In genomic region chr22:48098243-48098935, GRCh38 we compare ENCODE assay signal across 11 cellular contexts.
DNase-seq lines count a peak whose midpoint lies in the region; ATAC-seq and TF ChIP-seq lines count a peak whose summit lies in the region.
"Had no signal": no experiment of that assay in that cellular context is flagged by ENCODE, and none has a peak within 500 bp of the region (broad histone marks: within the 10 kb centered on the region; RNA-seq: fewer than 3 reads in every experiment).

No MANE protein-coding gene starts in this region.

- no peak overlapping the region for H2AFZ ChIP-seq in smooth muscle cell (ENCODE audit: low read depth)

- intact Hi-C loops in cardiac septum (cut with DNase I) = no loop called here

- CTCF ChIA-PET in CD8-positive, alpha-beta memory T cell (lab: Charles Lee) = no interaction called here

- no peak for TF ChIP-seq CTCF in smooth muscle cell (IDR thresholded peaks at IDR 0.05; ENCODE audit: borderline replicate concordance, insufficient read depth, poor library complexity, severe bottlenecking)

- H3F3A ChIP-seq in smooth muscle cell (ENCODE audit: low read depth) = no peaks in the 10 kb centered on the region

- no peaks in the 10 kb centered on the region for H3K79me2 ChIP-seq in smooth muscle cell (ENCODE audit: low read depth)

- no peak overlapping the region for H3K9ac ChIP-seq in smooth muscle cell (ENCODE audit: low read depth)

- H3K9me3 Mint-ChIP-seq in CD8-positive, alpha-beta memory T cell = peaks cover 0 to 4% (median 0%) of the 10 kb centered on the region in 5 donors
- H3K9me3 Mint-ChIP-seq in T-helper 1 cell treated with Interleukin-12 subunit alpha and Interleukin-12 subunit beta and Interleukin-4 antibody, amounts not matched to agents 30 μg/mL and 1 μg/mL, for 36 hours = no peaks in the 10 kb centered on the region

- no peaks in the 10 kb centered on the region for H3K9me3 ChIP-seq in CD8-positive, alpha-beta memory T cell (ENCODE audit: low read length)
- no peaks in the 10 kb centered on the region for H3K9me3 ChIP-seq in smooth muscle cell (replicated peaks; ENCODE audit: low read depth)

- peaks cover 0 to 3% (median 0%) of the 10 kb centered on the region in 3 donors for H3K36me3 Mint-ChIP-seq in CD8-positive, alpha-beta memory T cell
- peaks cover 6% of the 10 kb centered on the region for H3K36me3 Mint-ChIP-seq in T-helper 1 cell treated with Interleukin-12 subunit alpha and Interleukin-12 subunit beta and Interleukin-4 antibody, amounts not matched to agents 30 μg/mL and 1 μg/mL, for 36 hours (ENCODE audit: low read depth)

- H3K4me1 ChIP-seq in CD8-positive, alpha-beta memory T cell (ENCODE audit: insufficient read depth, low read length) = peaks cover 36% of the 10 kb centered on the region
- no peaks in the 10 kb centered on the region for H3K4me1 ChIP-seq in smooth muscle cell (ENCODE audit: low read depth)

- peak overlapping the region; percentile 7 for H3K4me3 ChIP-seq in CD8-positive, alpha-beta memory T cell (ENCODE audit: low read length)
- no peak overlapping the region for H3K4me3 ChIP-seq in smooth muscle cell

- 78% methylated on average over 8 of the region's 8 CpGs for WGBS in smooth muscle cell (ENCODE audit: low lambda C conversion rate)

- H3K4me2 ChIP-seq in smooth muscle cell = no peak overlapping the region

- no peaks in the 10 kb centered on the region for H4K20me1 ChIP-seq in smooth muscle cell (ENCODE audit: low read depth)

- H3K27me3 ChIP-seq in CD8-positive, alpha-beta memory T cell (ENCODE audit: insufficient read depth, low read length, poor library complexity, severe bottlenecking) = no peaks in the 10 kb centered on the region
- peaks cover 65% of the 10 kb centered on the region for H3K27me3 ChIP-seq in smooth muscle cell (ENCODE audit: low read depth)

- ATAC-seq in GM19043 (IDR thresholded peaks at IDR 0.05; ENCODE audit: low read depth, unreplicated experiment) (peak; percentile 80), HG03103 (IDR thresholded peaks at IDR 0.05; ENCODE audit: low read depth, unreplicated experiment) (peak; percentile 86)

- peak in 4 of 5 donors; percentile 8 to 76 (median 39) for DNase-seq in CD8-positive, alpha-beta memory T cell
- DNase-seq in smooth muscle cell (lab: John Stamatoyannopoulos, UW; ENCODE audit: unreplicated experiment) (no peak), cardiac septum (ENCODE audit: low spot score) (no peak), NCI-H2081 treated with DMSO at 0.1 percent for 48 hours (lab: John Stamatoyannopoulos, UW) (no peak), UCSD-AML1 (lab: John Stamatoyannopoulos, UW; ENCODE audit: unreplicated experiment) (no peak)
- DNase-seq: activated CD4-positive, alpha-beta T cell treated with anti-CD3 and anti-CD28 coated beads, Interleukin-2, amount 50 U/mL, for 4 hours; foreskin fibroblast; stimulated activated CD4-positive, alpha-beta T cell treated with anti-CD3 and anti-CD28 coated beads, Interleukin-2, amount 100 ng/mL, for 24 hours had no signal

- H3K27me3 Mint-ChIP-seq in CD8-positive, alpha-beta memory T cell = no peaks in the 10 kb centered on the region
- peaks cover 31% of the 10 kb centered on the region for H3K27me3 Mint-ChIP-seq in T-helper 1 cell treated with Interleukin-12 subunit alpha and Interleukin-12 subunit beta and Interleukin-4 antibody, amounts not matched to agents 30 μg/mL and 1 μg/mL, for 36 hours (ENCODE audit: low read depth)

- POLR2A ChIA-PET in CD8-positive, alpha-beta memory T cell (lab: Charles Lee) = no interaction called here

- no peaks in the 10 kb centered on the region for H3K36me3 ChIP-seq in CD8-positive, alpha-beta memory T cell (ENCODE audit: insufficient read depth, low read length)
- no peaks in the 10 kb centered on the region for H3K36me3 ChIP-seq in smooth muscle cell (ENCODE audit: low read depth)

- H3K27ac Mint-ChIP-seq in CD8-positive, alpha-beta memory T cell = peak overlapping the region; percentile 73 to 95 (median 86)
- H3K27ac Mint-ChIP-seq in T-helper 1 cell treated with Interleukin-12 subunit alpha and Interleukin-12 subunit beta and Interleukin-4 antibody, amounts not matched to agents 30 μg/mL and 1 μg/mL, for 36 hours = peak overlapping the region; percentile 88

- H3K4me3 Mint-ChIP-seq in CD8-positive, alpha-beta memory T cell = peak overlapping the region; percentile 44 to 83 (median 78)
- peak overlapping the region; percentile 60 for H3K4me3 Mint-ChIP-seq in T-helper 1 cell treated with Interleukin-12 subunit alpha and Interleukin-12 subunit beta and Interleukin-4 antibody, amounts not matched to agents 30 μg/mL and 1 μg/mL, for 36 hours

- H3K4me1 Mint-ChIP-seq in CD8-positive, alpha-beta memory T cell = peaks cover 38 to 57% (median 44%) of the 10 kb centered on the region in 3 donors
- peaks cover 32% of the 10 kb centered on the region for H3K4me1 Mint-ChIP-seq in T-helper 1 cell treated with Interleukin-12 subunit alpha and Interleukin-12 subunit beta and Interleukin-4 antibody, amounts not matched to agents 30 μg/mL and 1 μg/mL, for 36 hours (ENCODE audit: low read depth)

- peak overlapping the region; percentile 43 for H3K27ac ChIP-seq in CD8-positive, alpha-beta memory T cell (ENCODE audit: low read depth, low read length)
- H3K27ac ChIP-seq in smooth muscle cell (ENCODE audit: low read depth) = no peak overlapping the region

Comparison
In these comparisons a context has a peak if more than half of its experiments do, and no peak if none do; other contexts are left out.
1. DNase-seq: peak in CD8-positive, alpha-beta memory T cell (4 of 5); none in smooth muscle cell (single experiment), cardiac septum (single experiment), NCI-H2081 treated with DMSO at 0.1 percent for 48 hours (single experiment) and UCSD-AML1 (single experiment).